ENCODE assay signal across 18 cellular contexts in the genomic region with DNA sequence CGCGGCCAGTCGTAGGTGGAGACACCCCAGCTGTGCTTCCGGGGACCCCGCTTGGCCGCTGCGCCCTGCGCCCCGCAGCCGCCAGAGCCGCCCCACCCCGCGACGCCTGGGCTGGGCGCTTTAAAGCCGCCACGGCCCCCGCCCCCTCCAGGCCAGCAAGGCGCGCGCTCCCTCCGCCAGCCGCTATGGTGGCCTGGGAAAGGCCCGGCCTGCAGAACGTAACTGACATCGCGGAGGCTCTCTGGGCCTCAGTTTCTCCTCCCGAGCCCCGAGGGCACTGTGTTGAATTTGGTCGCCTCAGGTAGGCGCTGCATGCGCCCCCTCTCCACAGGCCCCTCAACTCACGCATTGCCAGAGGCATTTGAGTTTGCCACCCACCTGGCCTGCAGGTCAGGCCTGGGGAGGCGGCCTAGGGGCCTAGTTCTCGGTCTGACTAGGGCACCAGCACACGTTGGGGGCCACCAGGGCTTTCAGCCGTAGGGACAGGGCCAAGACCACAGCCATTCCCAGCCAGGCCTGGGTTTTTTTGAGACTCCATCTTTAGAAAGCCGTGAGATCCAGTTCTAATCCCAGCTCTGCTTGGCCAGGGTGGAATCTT. TPM values are rescaled to one million over a fixed set of nuclear protein-coding genes. Genes with fewer than 3 reads are reported as not detected.
DNase-seq lines count a peak whose midpoint lies in the region; ATAC-seq and TF ChIP-seq lines count a peak whose summit lies in the region.
"Had no signal": no experiment of that assay in that cellular context is flagged by ENCODE, and none has a peak within 500 bp of the region (broad histone marks: within the 10 kb centered on the region; RNA-seq: fewer than 3 reads in every experiment).

A gene with protein sequence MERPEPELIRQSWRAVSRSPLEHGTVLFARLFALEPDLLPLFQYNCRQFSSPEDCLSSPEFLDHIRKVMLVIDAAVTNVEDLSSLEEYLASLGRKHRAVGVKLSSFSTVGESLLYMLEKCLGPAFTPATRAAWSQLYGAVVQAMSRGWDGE (minus strand): TSS at position 94 of the 598 bp plus-strand sequence. CDS start 269 bp downstream, outside the sequence.

- ATAC-seq in psoas muscle: no peak
- ATAC-seq: effector memory CD8-positive, alpha-beta T cell; mucosa of descending colon had no signal

- H3K4me3 Mint-ChIP-seq in brain: peak within 1 kb of the TSS; percentile 43 to 71 (median 62)
- H3K4me3 Mint-ChIP-seq in immature natural killer cell: no peak within 1 kb of the TSS

- H3K36me3 Mint-ChIP-seq in brain (no peaks in the 10 kb centered on the region), immature natural killer cell (no peaks in the 10 kb centered on the region)

- peaks cover 37% of the 10 kb centered on the region for H3K4me1 Mint-ChIP-seq in brain
- H3K4me1 Mint-ChIP-seq in immature natural killer cell: no peaks in the 10 kb centered on the region

- peak; percentile 20 for DNase-seq in NCI-H2196 (lab: John Stamatoyannopoulos, UW; ENCODE audit: unreplicated experiment)
- no peak for DNase-seq in NCI-H2196 treated with DMSO at 0.1 percent for 48 hours (lab: John Stamatoyannopoulos, UW; ENCODE audit: unreplicated experiment)
- DNase-seq in islet precursor cell: peak; percentile 53
- DNase-seq in psoas muscle: no peak
- DNase-seq in immature natural killer cell: no peak
- DNase-seq in NCI-H1105 (lab: John Stamatoyannopoulos, UW): no peak
- DNase-seq in UCSD-AML1 (lab: John Stamatoyannopoulos, UW; ENCODE audit: unreplicated experiment): no peak
- DNase-seq: activated CD4-positive, CD25-positive, alpha-beta regulatory T cell treated with anti-CD3 and anti-CD28 coated beads, Interleukin-2, amount 50 U/mL, for 72 hours; activated CD8-positive, alpha-beta memory T cell treated with anti-CD3 and anti-CD28 coated beads, Interleukin-2, amount 50 U/mL, for 4 hours; activated naive CD4-positive, alpha-beta T cell; COR-L47; effector memory CD8-positive, alpha-beta T cell; mucosa of descending colon; NCI-H2029; NCI-H748 treated with DMSO at 0.1 percent for 48 hours had no signal

- H3K4me1 ChIP-seq in psoas muscle: peaks cover 6% of the 10 kb centered on the region

- no peak within 1 kb of the TSS for H3K27ac ChIP-seq in psoas muscle

- intact Hi-C loops in psoas muscle (cut with DNase I): no loop called here

- H3K36me3 ChIP-seq in psoas muscle (ENCODE audit: insufficient read depth in 1 of 2, low read depth in 1 of 2): peaks cover 0 to 2% of the 10 kb centered on the region in 2 donors

- H3K27me3 Mint-ChIP-seq in brain (peaks cover 69% of the 10 kb centered on the region), immature natural killer cell (ENCODE audit: low read depth in 3 of 3) (peaks cover 4 to 8% (median 5%) of the 10 kb centered on the region in 3 donors)

- TF ChIP-seq CTCF in brain (conservative IDR thresholded peaks at IDR 0.05) (no peak), psoas muscle (IDR thresholded peaks at IDR 0.05) (no peak)

- H3K9me3 ChIP-seq in psoas muscle: no peaks in the 10 kb centered on the region

- peaks cover 0 to 10% (median 7%) of the 10 kb centered on the region in 5 experiments for H3K9me3 Mint-ChIP-seq in brain
- H3K9me3 Mint-ChIP-seq in immature natural killer cell: peaks cover 0 to 3% (median 0%) of the 10 kb centered on the region in 6 donors
- H3K9me3 Mint-ChIP-seq: effector memory CD8-positive, alpha-beta T cell had no signal

- H3K27me3 ChIP-seq in psoas muscle (ENCODE audit: insufficient read depth in 3 of 3, low read length in 2 of 3): peaks cover 0 to 46% (median 20%) of the 10 kb centered on the region in 3 donors

- 14 to 33% (median 21%) methylated on average over 20 to 38 of the region's 38 CpGs for WGBS in psoas muscle, 3 donors

- peak within 1 kb of the TSS; percentile 11 for H3K4me3 ChIP-seq in psoas muscle
- H3K4me3 ChIP-seq: mucosa of descending colon had no signal

- H3K27ac Mint-ChIP-seq in brain (no peak within 1 kb of the TSS), immature natural killer cell (no peak within 1 kb of the TSS)
- H3K27ac Mint-ChIP-seq: effector memory CD8-positive, alpha-beta T cell had no signal

RNA-seq across cellular contexts. Expression of the gene that starts here (rescaled TPM):
- polyA plus RNA-seq in brain (ENCODE audit: insufficient read depth, low read depth, low replicate concordance): 28.3 TPM
- not detected for total RNA-seq in psoas muscle
- under 1 TPM in 1 of 3 donors, not detected in 2; 0.01 TPM for polyA plus RNA-seq in psoas muscle
- not detected for polyA plus RNA-seq in immature natural killer cell
- total RNA-seq: A673, fibroblast of villous mesenchyme had no signal

Comparison
In these comparisons a context has a peak if more than half of its experiments do, and no peak if none do; other contexts are left out.
1. RNA of the gene that starts here (polyA plus RNA-seq): 28.3 TPM in brain (single experiment); 0.01 TPM in psoas muscle and not detected in immature natural killer cell; every median in the first group is over 10 times any median in the second.
2. DNase-seq: peak in NCI-H2196 (single experiment) and islet precursor cell (single experiment); none in NCI-H2196 treated with DMSO at 0.1 percent for 48 hours (single experiment), psoas muscle (0 of 2), immature natural killer cell (0 of 3), NCI-H1105 (single experiment) and UCSD-AML1 (single experiment).
3. H3K4me3 Mint-ChIP-seq: peak in brain (5 of 5); none in immature natural killer cell (0 of 5).